Comparison of ENCODE assay signal across 9 cellular contexts in the genomic region with DNA sequence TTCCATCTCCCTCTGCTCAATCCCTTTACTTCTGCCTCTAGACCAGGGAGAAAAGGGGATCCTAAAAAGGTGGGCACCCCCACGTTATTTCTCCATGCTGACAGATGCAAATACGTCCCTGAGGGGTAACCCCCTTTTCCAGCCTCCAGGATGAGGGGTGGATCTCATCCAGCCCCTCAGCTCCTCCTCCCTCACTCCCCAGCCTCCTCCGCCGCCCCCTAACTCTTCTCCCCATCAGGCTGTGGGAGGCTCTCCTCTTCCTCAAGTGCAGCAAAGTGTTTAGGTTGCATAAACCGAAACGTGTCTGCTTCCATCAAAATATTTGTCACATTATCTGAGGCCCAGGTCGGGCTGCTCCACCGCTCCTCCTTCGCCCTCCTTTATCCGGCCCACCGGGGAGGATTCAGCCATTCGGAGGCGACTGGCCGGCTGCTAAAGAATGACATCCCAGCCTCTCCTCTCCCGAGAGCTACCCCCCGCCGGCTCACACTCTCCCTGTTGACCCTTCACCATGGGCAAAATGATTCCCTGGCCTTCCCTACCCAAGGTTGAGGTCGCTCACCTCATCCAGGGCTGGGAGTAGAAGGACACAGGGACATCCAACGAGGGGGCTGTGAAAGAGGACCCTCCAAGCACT. TPM values are rescaled to one million over a fixed set of nuclear protein-coding genes. Genes with fewer than 3 reads are reported as not detected.
DNase-seq lines count a peak whose midpoint lies in the region; ATAC-seq and TF ChIP-seq lines count a peak whose summit lies in the region.
"Had no signal": no experiment of that assay in that cellular context is flagged by ENCODE, and none has a peak within 500 bp of the region (broad histone marks: within the 10 kb centered on the region; RNA-seq: fewer than 3 reads in every experiment).

No MANE protein-coding gene starts in this region.

- H3K27ac ChIP-seq in KMS-11 (no peak overlapping the region), neural progenitor cell (no peak overlapping the region)

- TF ChIP-seq CTCF in Caco-2 (IDR thresholded peaks at IDR 0.05; ENCODE audit: insufficient read depth in 1 of 2, low read depth in 1 of 2, low read length in 1 of 2, severe bottlenecking in 1 of 2, unreplicated experiment in 1 of 2) (no peak), KMS-11 (conservative IDR thresholded peaks at IDR 0.05; ENCODE audit: low read depth, low read length) (no peak), neural progenitor cell (IDR thresholded peaks at IDR 0.05) (no peak), GM13977 (IDR thresholded peaks at IDR 0.05; ENCODE audit: extremely low read depth, insufficient read depth, missing control alignments) (no peak)

- intact Hi-C loops in Caco-2 (cut with micrococcal nuclease; ENCODE audit: unreplicated experiment): loop anchor here (2.0 to 5.0 kb wide), 2 partner anchors 47 to 50 kb away; no protein-coding TSS in a partner anchor

- H3K79me2 ChIP-seq in KMS-11 (ENCODE audit: insufficient read depth, low read depth) (no peaks in the 10 kb centered on the region), neural progenitor cell (ENCODE audit: low read depth) (no peaks in the 10 kb centered on the region)

- H3K27me3 Mint-ChIP-seq in Caco-2 (ENCODE audit: insufficient read depth, unreplicated experiment): peaks cover 15% of the 10 kb centered on the region
- peaks cover 58% of the 10 kb centered on the region for H3K27me3 Mint-ChIP-seq in neural progenitor cell (ENCODE audit: insufficient read depth, low read depth)

- in situ Hi-C loops in GM13977 (cut with MboI; ENCODE audit: low pct_unique_long_range_greater_than_20kb, low sequenced_read_pairs, unreplicated experiment): no loop called here

- BruUV-seq in Caco-2 (replicated peaks; lab: Mats Ljungman, UMichigan): no TSS peak

- H3K4me1 Mint-ChIP-seq in Caco-2 (ENCODE audit: low read depth, unreplicated experiment) (no peaks in the 10 kb centered on the region), neural progenitor cell (peaks cover 29% of the 10 kb centered on the region)

- H3K9ac ChIP-seq in KMS-11 (no peak overlapping the region), neural progenitor cell (no peak overlapping the region)

- no peak overlapping the region for H3K27ac Mint-ChIP-seq in Caco-2 (ENCODE audit: unreplicated experiment)
- no peak overlapping the region for H3K27ac Mint-ChIP-seq in neural progenitor cell

- H3K4me3 ChIP-seq in Caco-2 (ENCODE audit: low read depth, low read length) (no peak overlapping the region; the same call in 1 of the 2 replicates), KMS-11 (IDR thresholded peaks at IDR 0.05; ENCODE audit: insufficient read depth, low read depth, low read length) (no peak overlapping the region), neural progenitor cell (peak overlapping the region; percentile 73)

- H4K20me1 ChIP-seq in KMS-11 (ENCODE audit: insufficient read depth) (no peaks in the 10 kb centered on the region), neural progenitor cell (ENCODE audit: low read depth) (peaks cover 7% of the 10 kb centered on the region)

- H3K9me3 ChIP-seq in Caco-2 (no peaks in the 10 kb centered on the region), neural progenitor cell (ENCODE audit: low read depth) (no peaks in the 10 kb centered on the region)

- peaks cover 60% of the 10 kb centered on the region for H3F3A ChIP-seq in neural progenitor cell (ENCODE audit: low read depth)

- H2AFZ ChIP-seq in KMS-11 (ENCODE audit: low read depth) (peak overlapping the region; percentile 87; the same call in 1 of the 2 replicates), neural progenitor cell (replicated peaks) (peak overlapping the region; percentile 60)

- CTCF ChIA-PET in Caco-2 (lab: Charles Lee): interaction anchor here (1.3 to 1.6 kb wide), 6 partner anchors 8 to 80 kb away, joined by 3 to 10 read pairs (median 4); no protein-coding TSS in a partner anchor

- peak overlapping the region; percentile 98; the same call in 1 of the 2 replicates for H3K4me2 ChIP-seq in KMS-11
- peak overlapping the region; percentile 94 for H3K4me2 ChIP-seq in neural progenitor cell

- H3K9me3 Mint-ChIP-seq in Caco-2 (ENCODE audit: unreplicated experiment) (no peaks in the 10 kb centered on the region), neural progenitor cell (no peaks in the 10 kb centered on the region)

- H3K4me1 ChIP-seq in Caco-2 (peaks cover 6% of the 10 kb centered on the region), KMS-11 (ENCODE audit: low read depth, poor library complexity, severe bottlenecking) (peaks cover 8% of the 10 kb centered on the region), neural progenitor cell (peaks cover 30% of the 10 kb centered on the region)

- H3K36me3 Mint-ChIP-seq in Caco-2 (ENCODE audit: insufficient read depth, unreplicated experiment): no peaks in the 10 kb centered on the region
- H3K36me3 Mint-ChIP-seq in neural progenitor cell: no peaks in the 10 kb centered on the region

- POLR2A ChIA-PET in Caco-2 (lab: Charles Lee): interaction anchor here (1.0 to 1.6 kb wide), 2 partner anchors 22 to 70 kb away, joined by 3 to 10 read pairs; no protein-coding TSS in a partner anchor

- peaks cover 1% of the 10 kb centered on the region; the same call in 1 of the 2 replicates for H3K27me3 ChIP-seq in Caco-2 (replicated peaks; ENCODE audit: control insufficient read depth, insufficient read depth, low read length)
- H3K27me3 ChIP-seq in KMS-11 (ENCODE audit: insufficient read depth, low read depth): peaks cover 67% of the 10 kb centered on the region
- peaks cover 87% of the 10 kb centered on the region for H3K27me3 ChIP-seq in neural progenitor cell

- ATAC-seq in GM19035 (IDR thresholded peaks at IDR 0.05; ENCODE audit: unreplicated experiment): no peak

- H3K4me3 Mint-ChIP-seq in Caco-2 (ENCODE audit: unreplicated experiment): peak overlapping the region; percentile 77
- peak overlapping the region; percentile 92 for H3K4me3 Mint-ChIP-seq in neural progenitor cell

- no peak for DNase-seq in Caco-2
- peak; percentile 76 for DNase-seq in ecto neural progenitor cell (ENCODE audit: low spot score)
- DNase-seq in neural progenitor cell (ENCODE audit: low spot score): peak; percentile 73
- DNase-seq in effector CD4-positive, alpha-beta T cell: no peak
- DNase-seq in GM13977 (ENCODE audit: low spot score): no peak
- DNase-seq in mesenteric fat pad (ENCODE audit: low spot score): no peak
- DNase-seq: NCI-H1092 treated with DMSO at 0.1 percent for 48 hours had no signal

- H3K36me3 ChIP-seq in Caco-2 (ENCODE audit: control insufficient read depth, insufficient read depth, low read length): no peaks in the 10 kb centered on the region
- no peaks in the 10 kb centered on the region for H3K36me3 ChIP-seq in KMS-11 (ENCODE audit: insufficient read depth)
- no peaks in the 10 kb centered on the region for H3K36me3 ChIP-seq in neural progenitor cell

RNA-seq across cellular contexts. Expression of gene C1QL1, which starts 1.2 kb away (rescaled TPM):
- total RNA-seq in Caco-2 (2022) (2.5 and 5.2 TPM in 2 replicates), neural progenitor cell (ENCODE audit: low replicate concordance) (4.7 TPM in 1 of 2 replicates, not detected in the other), mesenteric fat pad (not detected)

RNA-seq across cellular contexts. Expression of gene KIF18B, which starts 21.7 kb away (rescaled TPM):
- total RNA-seq in Caco-2 (2022) (63.6 and 68.4 TPM in 2 replicates), neural progenitor cell (ENCODE audit: low replicate concordance) (15.1 and 46.0 TPM in 2 replicates), mesenteric fat pad (not detected)

RNA-seq across cellular contexts. Expression of gene GFAP, which starts 54.0 kb away (rescaled TPM):
- total RNA-seq in Caco-2 (2022) (not detected in 2 replicates), neural progenitor cell (ENCODE audit: low replicate concordance) (0.45 and 0.46 TPM in 2 replicates), mesenteric fat pad (1.3 TPM)

Comparison
In these comparisons a context has a peak if more than half of its experiments do, and no peak if none do; other contexts are left out.
1. DNase-seq: peak in ecto neural progenitor cell (single experiment) and neural progenitor cell (single experiment); none in Caco-2 (0 of 2), effector CD4-positive, alpha-beta T cell (single experiment), GM13977 (single experiment) and mesenteric fat pad (single experiment).
2. RNA of gene KIF18B, which starts 21.7 kb away (total RNA-seq): 63.6 to 68.4 TPM in Caco-2 and 15.1 to 46.0 TPM in neural progenitor cell; not detected in mesenteric fat pad (single experiment); every median in the first group is over 10 times any median in the second.